1 cellular context compared by ENCODE assay signal in genomic region chr11:7671807-7672206, GRCh38.
TF ChIP-seq lines count a peak whose summit lies in the region.

No MANE protein-coding gene starts in this region.

TF ChIP-seq in GM12878, 131 proteins besides CTCF, POLR2A, EP300 and RAD21 (continued from another document and continues in another):
- TF ChIP-seq STAT1 (conservative IDR thresholded peaks at IDR 0.05) (no peak), SMAD5 (IDR thresholded peaks at IDR 0.05; ENCODE audit: low read depth) (no peak), POLR2AphosphoS5 (IDR thresholded peaks at IDR 0.05; ENCODE audit: low read length) (no peak; the same call in 1 of the 2 replicates), SKIL (IDR thresholded peaks at IDR 0.05; ENCODE audit: low read depth, poor library complexity, severe bottlenecking) (peak; percentile 51), SIX5 (IDR thresholded peaks at IDR 0.05; ENCODE audit: low read depth, low read length, severe bottlenecking) (no peak), ZZZ3 (IDR thresholded peaks at IDR 0.05; ENCODE audit: control insufficient read depth, insufficient read length, low read depth) (no peak), CBX3 (IDR thresholded peaks at IDR 0.05; ENCODE audit: borderline replicate concordance, low read depth) (no peak), POLR2AphosphoS2 (IDR thresholded peaks at IDR 0.05; ENCODE audit: low read depth, low read length) (no peak), CREB1 (IDR thresholded peaks at IDR 0.05; ENCODE audit: low read depth) (peak; percentile 44; the same call in 1 of the 2 replicates), HDAC6 (IDR thresholded peaks at IDR 0.05; ENCODE audit: unreplicated experiment) (no peak), ZNF687 (IDR thresholded peaks at IDR 0.05) (no peak), ZBED1 (IDR thresholded peaks at IDR 0.05; ENCODE audit: borderline replicate concordance) (no peak), DPF2 (IDR thresholded peaks at IDR 0.05) (0 out of 2 replicates have a peak, but pooled peaks have one; percentile 27), USF2 (IDR thresholded peaks at IDR 0.05; ENCODE audit: borderline replicate concordance, low read depth, low read length) (no peak), PRDM15 (CRISPR knock-in tag; IDR thresholded peaks at IDR 0.05) (no peak), RUNX3 (IDR thresholded peaks at IDR 0.05; ENCODE audit: low read length) (peak; percentile 94), SREBF1 (IDR thresholded peaks at IDR 0.05; ENCODE audit: low read length) (no peak), ATF2 (IDR thresholded peaks at IDR 0.05; ENCODE audit: low read length) (peak; percentile 84; the same call in 1 of the 2 replicates), CREM (IDR thresholded peaks at IDR 0.05; ENCODE audit: low read depth) (peak; percentile 69; the same call in 1 of the 2 replicates), TARDBP (IDR thresholded peaks at IDR 0.05; ENCODE audit: borderline replicate concordance) (no peak), SUZ12 (IDR thresholded peaks at IDR 0.05; ENCODE audit: unreplicated experiment) (no peak), CEBPB (IDR thresholded peaks at IDR 0.05; ENCODE audit: borderline replicate concordance in 1 of 2, low read depth in 2 of 2, low read length in 2 of 2) (no peak), ATF7 (IDR thresholded peaks at IDR 0.05; ENCODE audit: low read depth) (no peak), RCOR1 (conservative IDR thresholded peaks at IDR 0.05; ENCODE audit: low read depth, low read length) (no peak), HDAC2 (IDR thresholded peaks at IDR 0.05) (no peak), PAX8 (IDR thresholded peaks at IDR 0.05) (no peak), BCL3 (IDR thresholded peaks at IDR 0.05; ENCODE audit: borderline replicate concordance, insufficient read depth, low read depth, low read length, poor library complexity, severe bottlenecking) (peak; percentile 94), MXI1 (IDR thresholded peaks at IDR 0.05; ENCODE audit: low read depth, low read length) (no peak), CHD2 (IDR thresholded peaks at IDR 0.05; ENCODE audit: borderline replicate concordance, low read depth, low read length) (peak; percentile 56; the same call in 1 of the 2 replicates), ESRRA (IDR thresholded peaks at IDR 0.05; ENCODE audit: low read length) (no peak), PAX5 (IDR thresholded peaks at IDR 0.05; ENCODE audit: borderline replicate concordance, low read depth, low read length) (peak; percentile 88; the same call in 1 of the 2 replicates), BCLAF1 (IDR thresholded peaks at IDR 0.05) (no peak), NFXL1 (IDR thresholded peaks at IDR 0.05; ENCODE audit: borderline replicate concordance) (no peak), NKRF (conservative IDR thresholded peaks at IDR 0.05) (no peak), CHD1 (IDR thresholded peaks at IDR 0.05; ENCODE audit: low read depth, low read length) (no peak), ZNF622 (IDR thresholded peaks at IDR 0.05) (no peak), MTA2 (IDR thresholded peaks at IDR 0.05; ENCODE audit: low read depth) (no peak), SMAD1 (IDR thresholded peaks at IDR 0.05; ENCODE audit: low read depth, partially characterized antibody) (no peak), EED (IDR thresholded peaks at IDR 0.05; ENCODE audit: low read depth) (peak; percentile 87; the same call in 1 of the 2 replicates), TBL1XR1 (IDR thresholded peaks at IDR 0.05; ENCODE audit: low read depth, low read length) (peak; percentile 80; the same call in 1 of the 2 replicates), RFX5 (IDR thresholded peaks at IDR 0.05; ENCODE audit: low read depth, low read length) (no peak), MEF2A (IDR thresholded peaks at IDR 0.05; ENCODE audit: insufficient read depth, low read depth, low read length) (0 out of 2 replicates have a peak, but pooled peaks have one; percentile 53), TAF1 (IDR thresholded peaks at IDR 0.05; ENCODE audit: borderline replicate concordance, low read depth, low read length) (no peak), ATF3 (IDR thresholded peaks at IDR 0.05; ENCODE audit: borderline replicate concordance, extremely low read depth, low read depth, low read length) (no peak)
